Comparison of ENCODE assay signal across 30 cellular contexts in genomic region chr2:188957646-188958045, GRCh38. TPM values are rescaled to one million over a fixed set of nuclear protein-coding genes. Genes with fewer than 3 reads are reported as not detected.
"Had no signal": no experiment of that assay in that cellular context is flagged by ENCODE, and none has a peak within 500 bp of the region (broad histone marks: within the 10 kb centered on the region; RNA-seq: fewer than 3 reads in every experiment).

No MANE protein-coding gene starts in this region.

- H2AFZ ChIP-seq: neural progenitor cell, parathyroid adenoma had no signal

- DNase-seq: hypothalamus; immature natural killer cell; kidney; left colon; left lung; mesendoderm; naive B cell; natural killer cell; nephron progenitor cell; occipital lobe; stimulated activated CD4-positive, alpha-beta T cell treated with anti-CD3 and anti-CD28 coated beads, Interleukin-12 subunit alpha, Interleukin-12 subunit beta, amount 100 ng/mL, for 4 hours; stimulated activated CD4-positive, alpha-beta T cell treated with anti-CD3 and anti-CD28 coated beads, Interleukin-15, amount 100 ng/mL, for 24 hours; stimulated activated CD4-positive, alpha-beta T cell treated with anti-CD3 and anti-CD28 coated beads, Interleukin-2, amount 100 ng/mL, for 24 hours; stimulated activated CD4-positive, alpha-beta T cell treated with anti-CD3 and anti-CD28 coated beads, Interleukin-4, amount 100 ng/mL, for 1 hour; stimulated activated naive B cell treated with anti-CD40 and anti-IgM and Interleukin-4, amounts not matched to agents 10 μg/mL and 1 μg/mL and 100 μg/mL, for 72 hours; stimulated activated naive CD8-positive, alpha-beta T cell treated with anti-CD3 and anti-CD28 coated beads, Interleukin-15, Interleukin-2, amounts not matched to agents 100 U/mL and 50 U/mL, for 24 hours; tibial artery; trophoblast cell; upper lobe of right lung had no signal

- H3K4me2 ChIP-seq: neural progenitor cell had no signal

- H3K4me1 ChIP-seq: left lung, neural progenitor cell, parathyroid adenoma, right atrium auricular region, tibial artery, upper lobe of right lung had no signal

- H3K27me3 ChIP-seq: left lung, neural progenitor cell, neutrophil, right atrium auricular region, suprapubic skin, tibial artery, upper lobe of right lung had no signal

- H3K27ac ChIP-seq: left lung, neural progenitor cell, neutrophil, parathyroid adenoma, right atrium auricular region, suprapubic skin, thoracic aorta, tibial artery, upper lobe of right lung had no signal

- H3K79me2 ChIP-seq: parathyroid adenoma had no signal

- H3K9ac ChIP-seq: neural progenitor cell, parathyroid adenoma had no signal

- H3K9me3 ChIP-seq: left lung, neutrophil, suprapubic skin, thoracic aorta, tibial artery, upper lobe of right lung had no signal

- ATAC-seq: left colon; left lung; natural killer cell; sciatic nerve; stimulated activated naive B cell treated with anti-CD40 and anti-IgM and Interleukin-4, amounts not matched to agents 10 μg/mL and 1 μg/mL and 100 μg/mL, for 72 hours; upper lobe of right lung had no signal

- H3K36me3 ChIP-seq: left lung, neural progenitor cell, neutrophil, right atrium auricular region, suprapubic skin, thoracic aorta, tibial artery, upper lobe of right lung had no signal

- FAIRE-seq: islet of Langerhans, kidney, urothelium cell line had no signal

- H3K4me3 ChIP-seq: left lung, lung, neural progenitor cell, right atrium auricular region, skin epidermis, suprapubic skin, thoracic aorta, tibial artery, upper lobe of right lung had no signal

RNA-seq across cellular contexts. Expression of gene COL3A1, which starts 16.5 kb away (rescaled TPM):
- total RNA-seq: natural killer cell had no signal
- polyA plus RNA-seq: immature natural killer cell had no signal
